In the genomic region with DNA sequence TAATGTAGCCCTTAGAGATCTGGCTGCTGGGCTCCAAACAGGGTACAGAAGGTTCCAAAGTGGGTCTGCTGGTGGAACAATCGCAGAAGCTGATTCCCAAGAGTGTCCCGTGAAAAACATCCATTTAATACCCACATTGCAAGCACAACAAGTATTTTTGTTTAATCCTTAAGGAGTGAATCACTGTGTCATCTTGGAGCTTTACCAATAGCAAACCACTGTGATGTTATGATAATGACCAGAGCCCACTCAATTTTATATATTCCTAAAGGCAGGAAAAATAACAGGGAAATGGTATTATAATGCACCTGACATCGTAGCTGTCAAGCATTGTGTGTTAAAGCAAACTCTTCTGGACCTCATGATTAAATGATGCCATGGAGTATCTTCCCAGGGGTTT, we compare ENCODE assay signal across 27 cellular contexts.
DNase-seq lines count a peak whose midpoint lies in the region; ATAC-seq and TF ChIP-seq lines count a peak whose summit lies in the region.
"Had no signal": no experiment of that assay in that cellular context is flagged by ENCODE, and none has a peak within 500 bp of the region (broad histone marks: within the 10 kb centered on the region; RNA-seq: fewer than 3 reads in every experiment).

No MANE protein-coding gene starts in this region.

- peak; percentile 73 for DNase-seq in AG10803 (ENCODE audit: low read depth)
- peak; percentile 66 for DNase-seq in IMR-90
- DNase-seq in chondrocyte (ENCODE audit: low spot score), result no peak
- DNase-seq in myocyte (ENCODE audit: low read depth), result peak; percentile 13
- no peak for DNase-seq in A673 (ENCODE audit: low spot score)
- DNase-seq in cerebellar cortex (ENCODE audit: low spot score), result no peak
- no peak for DNase-seq in cerebellum (ENCODE audit: low spot score)
- DNase-seq: activated CD4-positive, CD25-positive, alpha-beta regulatory T cell treated with anti-CD3 and anti-CD28 coated beads, Interleukin-2, amount 50 U/mL, for 72 hours; activated CD8-positive, alpha-beta T cell treated with anti-CD3 and anti-CD28 coated beads for 36 hours; activated naive CD8-positive, alpha-beta T cell treated with anti-CD3 and anti-CD28 coated beads, Interleukin-2, amount 10 ng/mL, durations not matched to agents 7 days and 5 days; Calu3; endodermal cell; esophagus squamous epithelium; GOT3; heart left ventricle; left cardiac atrium; mammary epithelial cell; MG63; NCI-H1417; NCI-H2081 treated with DMSO at 0.1 percent for 48 hours; NCI-H510A treated with DMSO at 0.1 percent for 48 hours; NK-92 treated with Interleukin-12 subunit alpha and Interleukin-12 subunit beta, amount 100 ng/mL, for 24 hours; SHP77 had no signal

- POLR2A ChIA-PET in IMR-90 (lab: Charles Lee; ENCODE audit: unreplicated experiment) (no interaction called here), A673 (lab: Charles Lee; ENCODE audit: low non-redundant PET) (no interaction called here)

- CTCF ChIA-PET in IMR-90 (lab: Yijun Ruan, JAX), result interaction anchor here (0.6 kb wide), 1 partner anchor 276 kb away, joined by 6 read pairs; no protein-coding TSS in a partner anchor
- CTCF ChIA-PET in A673 (lab: Charles Lee), result no interaction called here

- BruUV-seq in IMR-90 (replicated peaks; lab: Mats Ljungman, UMichigan) (no TSS peak), A673 (replicated peaks; lab: Mats Ljungman, UMichigan) (no TSS peak)

- TF ChIP-seq CTCF in AG10803 (conservative IDR thresholded peaks at IDR 0.05; ENCODE audit: low read length) (no peak), IMR-90 (conservative IDR thresholded peaks at IDR 0.05; ENCODE audit: low read depth, low read length) (no peak), chondrocyte (IDR thresholded peaks at IDR 0.05) (no peak), A673 (conservative IDR thresholded peaks at IDR 0.05; ENCODE audit: low read depth, low read length) (no peak)

- no peak overlapping the region for H2BK20ac ChIP-seq in IMR-90 (ENCODE audit: low read depth, low read length)

- 100% methylated on average over 1 of the region's 3 CpGs; no CpG with 5 or more reads in 1 of the 2 experiments for WGBS in IMR-90 (ENCODE audit: extremely low coverage in 2 of 2, insufficient read length in 1 of 2), 2 experiments

- no peak overlapping the region for H3K4me3 ChIP-seq in AG10803 (ENCODE audit: low read length)
- no peak overlapping the region for H3K4me3 ChIP-seq in IMR-90 (ENCODE audit: insufficient read depth, low read depth, low read length)
- no peak overlapping the region for H3K4me3 ChIP-seq in A673 (ENCODE audit: low read depth, low read length, poor library complexity, severe bottlenecking)
- H3K4me3 ChIP-seq: breast epithelium, esophagus squamous epithelium, heart left ventricle, MG63, skin epidermis had no signal

- H4K8ac ChIP-seq in IMR-90 (ENCODE audit: low read depth in 2 of 2, low read length in 2 of 2), result no peak overlapping the region

- no peak overlapping the region for H3K27ac ChIP-seq in IMR-90 (ENCODE audit: insufficient read depth, low read length)
- no peak overlapping the region for H3K27ac ChIP-seq in A673 (ENCODE audit: low read depth, low read length, poor library complexity, severe bottlenecking)
- H3K27ac ChIP-seq: breast epithelium, esophagus squamous epithelium, heart left ventricle, skin epidermis had no signal

- H2AK5ac ChIP-seq in IMR-90 (ENCODE audit: low read depth, low read length), result no peak overlapping the region

- H2AK9ac ChIP-seq in IMR-90 (replicated peaks; ENCODE audit: low read depth, low read length, poor library complexity), result no peak overlapping the region

- no peaks in the 10 kb centered on the region for H3K9me3 ChIP-seq in IMR-90 (ENCODE audit: control insufficient read depth, insufficient read depth, low read length)
- H3K9me3 ChIP-seq in A673 (ENCODE audit: low read depth, low read length, poor library complexity, severe bottlenecking), result no peaks in the 10 kb centered on the region
- H3K9me3 ChIP-seq: breast epithelium, esophagus squamous epithelium, heart left ventricle, MG63 had no signal

- H2BK15ac ChIP-seq in IMR-90 (ENCODE audit: low read depth, low read length), result no peak overlapping the region

- H3K4me1 Mint-ChIP-seq in chondrocyte (ENCODE audit: low read depth), result peaks cover 56% of the 10 kb centered on the region
- H3K4me1 Mint-ChIP-seq: activated naive CD8-positive, alpha-beta T cell treated with anti-CD3 and anti-CD28 coated beads, Interleukin-2, amount 10 ng/mL, durations not matched to agents 7 days and 5 days; CD14-positive monocyte had no signal

- H2AFZ ChIP-seq in IMR-90 (replicated peaks; ENCODE audit: low read length, poor library complexity), result no peak overlapping the region

- H3K4me1 ChIP-seq in IMR-90 (ENCODE audit: control insufficient read depth, insufficient read depth, low read length), result peaks cover 3% of the 10 kb centered on the region
- H3K4me1 ChIP-seq in A673 (ENCODE audit: insufficient read depth, low read length, poor library complexity, severe bottlenecking), result no peaks in the 10 kb centered on the region

- H3K23ac ChIP-seq in IMR-90 (ENCODE audit: low read depth, low read length), result no peak overlapping the region

- no peak overlapping the region for H4K5ac ChIP-seq in IMR-90 (ENCODE audit: low read depth, low read length)

- TF ChIP-seq RAD21 in IMR-90 (IDR thresholded peaks at IDR 0.05; ENCODE audit: low read length), result no peak

- no peak overlapping the region for H3K4ac ChIP-seq in IMR-90 (ENCODE audit: low read depth, low read length)

- H3K36me3 Mint-ChIP-seq in chondrocyte (ENCODE audit: low read depth), result no peaks in the 10 kb centered on the region
- H3K36me3 Mint-ChIP-seq: activated naive CD8-positive, alpha-beta T cell treated with anti-CD3 and anti-CD28 coated beads, Interleukin-2, amount 10 ng/mL, durations not matched to agents 7 days and 5 days; CD14-positive monocyte had no signal

- H3K36me3 ChIP-seq in IMR-90 (ENCODE audit: control insufficient read depth, insufficient read depth, low read length) (no peaks in the 10 kb centered on the region), A673 (ENCODE audit: insufficient read depth, low read length, poor library complexity, severe bottlenecking) (no peaks in the 10 kb centered on the region)
- H3K36me3 ChIP-seq: breast epithelium, esophagus squamous epithelium, heart left ventricle, MG63 had no signal

- ATAC-seq in IMR-90 (ENCODE audit: low read depth), result peak; percentile 63
- no peak for ATAC-seq in GM18517 (IDR thresholded peaks at IDR 0.05; ENCODE audit: unreplicated experiment)
- ATAC-seq: activated CD8-positive, alpha-beta T cell treated with anti-CD3 and anti-CD28 coated beads for 36 hours; left cardiac atrium had no signal

- dilution Hi-C loops in IMR-90 (cut with HindIII; ENCODE audit: low sequenced_read_pairs, unreplicated experiment), result no loop called here

- H3K4me3 Mint-ChIP-seq in chondrocyte (ENCODE audit: unreplicated experiment), result no peak overlapping the region
- H3K4me3 Mint-ChIP-seq: activated CD8-positive, alpha-beta T cell treated with anti-CD3 and anti-CD28 coated beads for 36 hours; activated naive CD8-positive, alpha-beta T cell treated with anti-CD3 and anti-CD28 coated beads, Interleukin-2, amount 10 ng/mL, durations not matched to agents 7 days and 5 days; CD14-positive monocyte; endodermal cell had no signal

- H3K27me3 ChIP-seq in IMR-90 (ENCODE audit: control insufficient read depth, insufficient read depth, low read length) (no peaks in the 10 kb centered on the region), A673 (replicated peaks; ENCODE audit: insufficient read depth, low read depth, low read length, poor library complexity) (no peaks in the 10 kb centered on the region)
- H3K27me3 ChIP-seq: breast epithelium, esophagus squamous epithelium, heart left ventricle, MG63 had no signal

- H3K27ac Mint-ChIP-seq in chondrocyte (ENCODE audit: unreplicated experiment), result peak overlapping the region; percentile 74
- H3K27ac Mint-ChIP-seq: activated CD8-positive, alpha-beta T cell treated with anti-CD3 and anti-CD28 coated beads for 36 hours; activated naive CD8-positive, alpha-beta T cell treated with anti-CD3 and anti-CD28 coated beads, Interleukin-2, amount 10 ng/mL, durations not matched to agents 7 days and 5 days; CD14-positive monocyte; endodermal cell had no signal

- H3K14ac ChIP-seq in IMR-90 (replicated peaks; ENCODE audit: low read depth, low read length), result no peak overlapping the region

- peaks cover 19% of the 10 kb centered on the region for H4K20me1 ChIP-seq in IMR-90 (ENCODE audit: insufficient read depth, low read length)

- no peak overlapping the region for H2BK120ac ChIP-seq in IMR-90 (ENCODE audit: low read depth, low read length)

- no peaks in the 10 kb centered on the region for H3K9me3 Mint-ChIP-seq in chondrocyte (ENCODE audit: low read depth)
- H3K9me3 Mint-ChIP-seq: activated CD8-positive, alpha-beta T cell treated with anti-CD3 and anti-CD28 coated beads for 36 hours had no signal

- H3K9me1 ChIP-seq in IMR-90 (ENCODE audit: insufficient read depth, low read length), result peaks cover 7% of the 10 kb centered on the region; the same call in 1 of the 2 replicates

- no peak overlapping the region for H4K91ac ChIP-seq in IMR-90 (ENCODE audit: insufficient read depth, low read depth, low read length)

- no peak overlapping the region for H3K18ac ChIP-seq in IMR-90 (ENCODE audit: low read depth, low read length)

- no peaks in the 10 kb centered on the region for H3K27me3 Mint-ChIP-seq in chondrocyte (ENCODE audit: low read depth)
- H3K27me3 Mint-ChIP-seq: activated CD8-positive, alpha-beta T cell treated with anti-CD3 and anti-CD28 coated beads for 36 hours; activated naive CD8-positive, alpha-beta T cell treated with anti-CD3 and anti-CD28 coated beads, Interleukin-2, amount 10 ng/mL, durations not matched to agents 7 days and 5 days had no signal

- H3K9ac ChIP-seq in IMR-90 (ENCODE audit: low read depth, low read length), result no peak overlapping the region

- H2BK5ac ChIP-seq in IMR-90 (ENCODE audit: low read depth, low read length, poor library complexity, severe bottlenecking), result no peak overlapping the region

- intact Hi-C loops in IMR-90 (cut with micrococcal nuclease) (no loop called here), A673 (cut with micrococcal nuclease; ENCODE audit: unreplicated experiment) (loop anchor here (5.0 kb wide), 1 partner anchor 330 kb away; no protein-coding TSS in a partner anchor)

- H3K4me2 ChIP-seq in IMR-90 (ENCODE audit: low read depth, low read length), result no peak overlapping the region

- no peak for TF ChIP-seq POLR2A in IMR-90 (IDR thresholded peaks at IDR 0.05; ENCODE audit: low read depth, low read length)

- peaks cover 17 to 23% of the 10 kb centered on the region in 2 experiments; a peak in 3 of 4 replicates for H3K79me1 ChIP-seq in IMR-90 (ENCODE audit: low read depth in 1 of 2, low read length in 2 of 2)

- in situ Hi-C loops in IMR-90 (cut with MboI; ENCODE audit: low sequenced_read_pairs), result no loop called here

- H3K56ac ChIP-seq in IMR-90 (ENCODE audit: extremely low read depth, insufficient read depth, low read length), result no peak overlapping the region

TF ChIP-seq in IMR-90, 13 proteins besides CTCF, POLR2A, EP300 and RAD21 (continues in another document):
- TF ChIP-seq MAFK (IDR thresholded peaks at IDR 0.05; ENCODE audit: low read depth, low read length), result no peak
- no peak for TF ChIP-seq NFE2L2 (IDR thresholded peaks at IDR 0.05; ENCODE audit: low read depth, low read length)
- TF ChIP-seq BHLHE40 (IDR thresholded peaks at IDR 0.05; ENCODE audit: low read depth, low read length), result no peak
- TF ChIP-seq MAZ (IDR thresholded peaks at IDR 0.05; ENCODE audit: borderline replicate concordance, low read depth, low read length), result no peak

Comparison
In these comparisons a context has a peak if more than half of its experiments do, and no peak if none do; other contexts are left out.
1. DNase-seq: peak in AG10803 (single experiment), IMR-90 (single experiment) and myocyte (single experiment); none in chondrocyte (single experiment), A673 (single experiment), cerebellar cortex (single experiment) and cerebellum (single experiment).